In genomic region chr19:9586764-9587163, GRCh38 we compare ENCODE assay signal across 8 cellular contexts. TPM values are rescaled to one million over a fixed set of nuclear protein-coding genes. Genes with fewer than 3 reads are reported as not detected.
DNase-seq lines count a peak whose midpoint lies in the region; ATAC-seq and FAIRE-seq lines count a peak whose summit lies in the region.

No MANE protein-coding gene starts in this region.

- no peak overlapping the region for H3K4me3 ChIP-seq in small intestine (ENCODE audit: low read depth in 1 of 2, low read length in 2 of 2)

- no peak for FAIRE-seq in small intestine (lab: Jason Lieb, UNC)

- no peaks in the 10 kb centered on the region for H3K27me3 ChIP-seq in small intestine (ENCODE audit: control insufficient read depth in 2 of 2, insufficient read depth in 2 of 2, low read length in 2 of 2)

- H3K36me3 Mint-ChIP-seq in T-helper 2 cell treated with Interferon-gamma antibody and Interleukin-4, amounts not matched to agents 5 μg/mL and 100 μg/mL, for 36 hours (ENCODE audit: low read depth): peaks cover 16% of the 10 kb centered on the region

- no peaks in the 10 kb centered on the region for H3K36me3 ChIP-seq in small intestine (ENCODE audit: control insufficient read depth in 2 of 2, insufficient read depth in 2 of 2, low read length in 2 of 2)

- peaks cover 2% of the 10 kb centered on the region for H3K27me3 Mint-ChIP-seq in T-helper 2 cell treated with Interferon-gamma antibody and Interleukin-4, amounts not matched to agents 5 μg/mL and 100 μg/mL, for 36 hours (ENCODE audit: low read depth)

- peaks cover 15% of the 10 kb centered on the region for H3K4me1 Mint-ChIP-seq in T-helper 2 cell treated with Interferon-gamma antibody and Interleukin-4, amounts not matched to agents 5 μg/mL and 100 μg/mL, for 36 hours (ENCODE audit: low read depth)

- H3K4me1 ChIP-seq in small intestine (ENCODE audit: control insufficient read depth in 2 of 2, insufficient read depth in 1 of 2, low read depth in 1 of 2, low read length in 1 of 2): peaks cover 0 to 3% of the 10 kb centered on the region in 2 donors

- no peaks in the 10 kb centered on the region for H3K9me3 ChIP-seq in small intestine (ENCODE audit: control insufficient read depth, low read depth)

- 13 to 17% (median 15%) methylated on average over 7 of the region's 7 CpGs for WGBS in small intestine, 3 donors

- peak; percentile 23 for DNase-seq in GF-D8 (lab: John Stamatoyannopoulos, UW)
- DNase-seq in NCI-H1436 treated with DMSO at 0.1 percent for 48 hours (lab: John Stamatoyannopoulos, UW): peak; percentile 29
- DNase-seq in T-helper 2 cell treated with Interferon-gamma antibody and Interleukin-4, amounts not matched to agents 5 μg/mL and 100 μg/mL, for 36 hours (ENCODE audit: low spot score): peak; percentile 66
- DNase-seq in amniotic stem cell (lab: John Stamatoyannopoulos, UW): peak; percentile 52
- DNase-seq in hepatic stellate cell (ENCODE audit: low spot score): peak; percentile 35
- peak; percentile 81 for DNase-seq in small intestine
- no peak for DNase-seq in HPDE6-E6E7 (ENCODE audit: extremely low spot score)

- H3K27ac Mint-ChIP-seq in T-helper 2 cell treated with Interferon-gamma antibody and Interleukin-4, amounts not matched to agents 5 μg/mL and 100 μg/mL, for 36 hours: no peak overlapping the region

- H3K4me3 Mint-ChIP-seq in T-helper 2 cell treated with Interferon-gamma antibody and Interleukin-4, amounts not matched to agents 5 μg/mL and 100 μg/mL, for 36 hours: no peak overlapping the region

- H3K27ac ChIP-seq in small intestine (ENCODE audit: low read depth in 1 of 2, low read length in 1 of 2): no peak overlapping the region

- H3K9me3 Mint-ChIP-seq in T-helper 2 cell treated with Interferon-gamma antibody and Interleukin-4, amounts not matched to agents 5 μg/mL and 100 μg/mL, for 36 hours: peaks cover 6% of the 10 kb centered on the region

- no peak for ATAC-seq in GM21381 (IDR thresholded peaks at IDR 0.05; ENCODE audit: unreplicated experiment)

RNA-seq across cellular contexts. Expression of gene ZNF121, which starts 2.5 kb away (rescaled TPM):
- 1 to 10 TPM; 2.2 to 5.8 (median 2.7) TPM for polyA plus RNA-seq in small intestine

RNA-seq across cellular contexts. Expression of gene ZNF561, which starts 34.3 kb away (rescaled TPM):
- polyA plus RNA-seq in small intestine: 10 to 100 TPM; 18.6 to 24.6 (median 19.9) TPM

RNA-seq across cellular contexts. Expression of gene ZNF426, which starts 48.3 kb away (rescaled TPM):
- 1 to 10 TPM; 1.1 to 3.3 (median 2.2) TPM for polyA plus RNA-seq in small intestine
